Comparison of ENCODE assay signal across 1 cellular context in genomic region chr1:151457911-151458882, GRCh38.
TF ChIP-seq lines count a peak whose summit lies in the region.

No MANE protein-coding gene starts in this region.

TF ChIP-seq in HEK293, 187 proteins besides CTCF, POLR2A, EP300 and RAD21 (continued from another document and continues in another):
- TF ChIP-seq PRDM2 (tag by site-specific recombination; IDR thresholded peaks at IDR 0.05; ENCODE audit: borderline replicate concordance): no peak
- TF ChIP-seq ZNF221 (tag by site-specific recombination; IDR thresholded peaks at IDR 0.05; ENCODE audit: borderline replicate concordance): no peak
- TF ChIP-seq ZIC2 (tag by site-specific recombination; IDR thresholded peaks at IDR 0.05): peak; percentile 19; the same call in 1 of the 2 replicates
- peak; percentile 84 for TF ChIP-seq ZBTB48 (tag by site-specific recombination; IDR thresholded peaks at IDR 0.05)
- TF ChIP-seq BCL6B (tag by site-specific recombination; IDR thresholded peaks at IDR 0.05): no peak
- no peak for TF ChIP-seq HOXC10 (CRISPR knock-in tag; IDR thresholded peaks at IDR 0.05)
- no peak for TF ChIP-seq ZNF670 (tag by site-specific recombination; IDR thresholded peaks at IDR 0.05; ENCODE audit: low read depth)
- TF ChIP-seq MEIS1 (CRISPR knock-in tag; IDR thresholded peaks at IDR 0.05; ENCODE audit: borderline replicate concordance): no peak
- TF ChIP-seq ZNF645 (tag by site-specific recombination; IDR thresholded peaks at IDR 0.05): no peak
- TF ChIP-seq YY1 (tag by site-specific recombination; IDR thresholded peaks at IDR 0.05): peak; percentile 97
- no peak for TF ChIP-seq ZNF677 (tag by site-specific recombination; IDR thresholded peaks at IDR 0.05)
- no peak for TF ChIP-seq ZNF184 (tag by site-specific recombination; IDR thresholded peaks at IDR 0.05)
- peak; percentile 45; the same call in 1 of the 2 replicates for TF ChIP-seq MZF1 (tag by site-specific recombination; IDR thresholded peaks at IDR 0.05; ENCODE audit: borderline replicate concordance)
- no peak for TF ChIP-seq ZNF521 (tag by site-specific recombination; IDR thresholded peaks at IDR 0.05)
- TF ChIP-seq SCRT2 (tag by site-specific recombination; IDR thresholded peaks at IDR 0.05): no peak
- no peak for TF ChIP-seq ZNF785 (tag by site-specific recombination; IDR thresholded peaks at IDR 0.05)
- peak; percentile 64 for TF ChIP-seq SP2 (tag by site-specific recombination; IDR thresholded peaks at IDR 0.05)
- no peak; the same call in 1 of the 2 replicates for TF ChIP-seq OVOL3 (tag by site-specific recombination; IDR thresholded peaks at IDR 0.05)
- TF ChIP-seq ZNF112 (tag by site-specific recombination; IDR thresholded peaks at IDR 0.05): no peak
- no peak for TF ChIP-seq ZBTB49 (tag by site-specific recombination; IDR thresholded peaks at IDR 0.05; ENCODE audit: low read depth)
- TF ChIP-seq HIC1 (tag by site-specific recombination; IDR thresholded peaks at IDR 0.05): no peak
- TF ChIP-seq ZNF248 (tag by site-specific recombination; IDR thresholded peaks at IDR 0.05): no peak
- peak; percentile 72; the same call in 1 of the 2 replicates for TF ChIP-seq ZNF324 (tag by site-specific recombination; IDR thresholded peaks at IDR 0.05)
- TF ChIP-seq ELK4 (IDR thresholded peaks at IDR 0.05; ENCODE audit: borderline replicate concordance, low read depth, low read length): no peak
- TF ChIP-seq ZNF501 (tag by site-specific recombination; IDR thresholded peaks at IDR 0.05): peak; percentile 60; the same call in 1 of the 2 replicates
- peak; percentile 18; the same call in 1 of the 2 replicates for TF ChIP-seq ZNF600 (tag by site-specific recombination; IDR thresholded peaks at IDR 0.05)
- no peak for TF ChIP-seq ZNF37A (tag by site-specific recombination; IDR thresholded peaks at IDR 0.05)
- no peak for TF ChIP-seq ZNF140 (tag by site-specific recombination; IDR thresholded peaks at IDR 0.05)
- 0 out of 2 replicates have a peak, but pooled peaks have one; percentile 50 for TF ChIP-seq ZNF626 (tag by site-specific recombination; IDR thresholded peaks at IDR 0.05)
- peak; percentile 49 for TF ChIP-seq ZBTB26 (tag by site-specific recombination; optimal IDR thresholded peaks at IDR 0.05)
- TF ChIP-seq ZNF837 (tag by site-specific recombination; IDR thresholded peaks at IDR 0.05): no peak
- TF ChIP-seq ZNF76 (tag by site-specific recombination; IDR thresholded peaks at IDR 0.05; ENCODE audit: borderline replicate concordance, low read depth): peak; percentile 38; the same call in 1 of the 2 replicates
- no peak for TF ChIP-seq ZNF26 (tag by site-specific recombination; IDR thresholded peaks at IDR 0.05)
- no peak for TF ChIP-seq ZNF174 (tag by site-specific recombination; IDR thresholded peaks at IDR 0.05)
- no peak for TF ChIP-seq ZNF624 (tag by site-specific recombination; IDR thresholded peaks at IDR 0.05)
- peak; percentile 88 for TF ChIP-seq ZEB2 (tag by site-specific recombination; IDR thresholded peaks at IDR 0.05)
- no peak for TF ChIP-seq ZNF585B (tag by site-specific recombination; IDR thresholded peaks at IDR 0.05)
- no peak for TF ChIP-seq ZNF280C (tag by site-specific recombination; IDR thresholded peaks at IDR 0.05)
- TF ChIP-seq ZNF132 (tag by site-specific recombination; IDR thresholded peaks at IDR 0.05; ENCODE audit: borderline replicate concordance): no peak
- TF ChIP-seq BCL11B (tag by site-specific recombination; IDR thresholded peaks at IDR 0.05; ENCODE audit: low read depth): no peak
- TF ChIP-seq ZNF704 (tag by site-specific recombination; IDR thresholded peaks at IDR 0.05): no peak
